ENCODE assay signal across 8 cellular contexts in the genomic region with DNA sequence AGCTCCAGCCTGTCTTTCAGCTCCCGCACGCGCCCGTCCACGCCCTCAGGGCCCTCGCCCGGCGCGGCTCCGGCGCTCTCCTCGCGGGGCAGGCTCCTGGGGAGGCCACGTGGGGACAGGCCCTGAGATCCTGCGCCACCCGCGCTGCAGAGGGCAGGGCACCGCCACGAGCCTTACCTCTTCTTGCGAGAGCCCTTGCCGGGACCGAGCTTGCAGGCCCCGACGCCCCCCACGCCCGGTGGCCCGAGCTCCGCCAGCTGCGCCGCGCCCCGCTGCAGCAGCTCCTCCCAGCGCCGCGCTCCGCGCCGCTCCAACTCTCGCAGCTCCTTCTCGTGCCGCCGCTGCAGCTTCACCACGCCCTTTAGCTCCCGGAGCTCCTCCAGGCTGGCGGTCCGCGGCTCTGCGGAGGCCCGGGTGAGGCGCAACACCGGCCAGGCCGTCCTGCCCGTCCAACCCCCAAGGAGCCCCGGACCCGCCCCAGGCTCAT. TPM values are rescaled to one million over a fixed set of nuclear protein-coding genes. Genes with fewer than 3 reads are reported as not detected.
DNase-seq lines count a peak whose midpoint lies in the region; ATAC-seq and TF ChIP-seq lines count a peak whose summit lies in the region.

No MANE protein-coding gene starts in this region.

- peak overlapping the region; percentile 20 for H3K4me3 ChIP-seq in hepatocyte
- H3K4me3 ChIP-seq in spleen: peak overlapping the region in 3 of 8 donors; percentile 16 to 50 (median 28)

- TF ChIP-seq CTCF in WTC11 (IDR thresholded peaks at IDR 0.05) (no peak), hepatocyte (IDR thresholded peaks at IDR 0.05; ENCODE audit: poor library complexity) (no peak), spleen (IDR thresholded peaks at IDR 0.05 in 8 of 11, conservative IDR thresholded peaks at IDR 0.05 in 3 of 11) (no peak)

- peaks cover 19% of the 10 kb centered on the region for H3K4me1 Mint-ChIP-seq in WTC11

- H3K27me3 ChIP-seq in hepatocyte (peaks cover 45% of the 10 kb centered on the region), spleen (replicated peaks in 1 of 7) (peaks cover 0 to 13% (median 0%) of the 10 kb centered on the region in 7 donors)

- H3K4me2 ChIP-seq in hepatocyte: peak overlapping the region; percentile 96

- intact Hi-C loops in spleen (cut with DNase I; ENCODE audit: low total_unique reads): no loop called here

- no peak for TF ChIP-seq POLR2A in spleen (IDR thresholded peaks at IDR 0.05)

- ATAC-seq in WTC11 (peak; percentile 76), GM21529 (IDR thresholded peaks at IDR 0.05; ENCODE audit: unreplicated experiment) (no peak)

- H3K9me3 Mint-ChIP-seq in WTC11: no peaks in the 10 kb centered on the region

- no peaks in the 10 kb centered on the region for H3K36me3 Mint-ChIP-seq in WTC11

- peak; percentile 67 for DNase-seq in HuH-7.5 (ENCODE audit: low spot score)
- DNase-seq in WTC11 (ENCODE audit: low spot score): peak; percentile 69
- DNase-seq in hepatocyte (ENCODE audit: low spot score): peak; percentile 85
- DNase-seq in spleen: peak; percentile 73
- DNase-seq in GF-D8 (lab: John Stamatoyannopoulos, UW): no peak
- DNase-seq in activated T-cell treated with anti-CD3 and anti-CD28 coated beads, Interleukin-2, amount 50 U/mL, for 48 hours: no peak
- DNase-seq in activated CD4-positive, alpha-beta T cell treated with anti-CD3 and anti-CD28 coated beads for 1 hour: no peak

- H3K36me3 ChIP-seq in hepatocyte (replicated peaks; ENCODE audit: insufficient read depth, low read depth) (no peaks in the 10 kb centered on the region), spleen (peaks cover 0 to 100% (median 69%) of the 10 kb centered on the region in 6 donors)

- H3K27ac Mint-ChIP-seq in WTC11: no peak overlapping the region

- H2AFZ ChIP-seq in hepatocyte: no peak overlapping the region

- H4K20me1 ChIP-seq in hepatocyte (ENCODE audit: insufficient read depth, poor library complexity, severe bottlenecking): no peaks in the 10 kb centered on the region

- peak overlapping the region; percentile 56 for H3K4me3 Mint-ChIP-seq in WTC11

- H3K27me3 Mint-ChIP-seq in WTC11 (ENCODE audit: low read depth): peaks cover 42% of the 10 kb centered on the region

- no peak overlapping the region for H3K27ac ChIP-seq in hepatocyte
- no peak overlapping the region for H3K27ac ChIP-seq in spleen

- no peaks in the 10 kb centered on the region for H3K79me2 ChIP-seq in hepatocyte

- no peaks in the 10 kb centered on the region for H3K9me2 ChIP-seq in hepatocyte (replicated peaks; ENCODE audit: insufficient read depth)

- H3K9me3 ChIP-seq in hepatocyte (ENCODE audit: low read depth): no peaks in the 10 kb centered on the region
- H3K9me3 ChIP-seq in spleen: no peaks in the 10 kb centered on the region

- peaks cover 20% of the 10 kb centered on the region for H3K4me1 ChIP-seq in hepatocyte (ENCODE audit: insufficient read depth)
- H3K4me1 ChIP-seq in spleen: peaks cover 0 to 35% (median 7%) of the 10 kb centered on the region in 6 donors

- WGBS in hepatocyte (ENCODE audit: low lambda C conversion rate, missing lambda C conversion rate): 2% methylated on average over 53 of the region's 55 CpGs
- 68 to 86% (median 74%) methylated on average over 28 to 55 of the region's 55 CpGs for WGBS in spleen, 5 donors

- POLR2A ChIA-PET in WTC11 (lab: Charles Lee): interaction anchor here (0.9 to 1.4 kb wide), 5 partner anchors 10 to 130 kb away, joined by 3 to 6 read pairs (median 5); a partner anchor contains a TSS

- CTCF ChIA-PET in WTC11 (lab: Charles Lee): interaction anchor here (0.6 to 13.0 kb wide), 25 partner anchors 8 to 255 kb away, joined by 3 to 341 read pairs (median 6); a partner anchor contains a TSS

TF ChIP-seq in WTC11, 78 proteins besides CTCF, POLR2A, EP300 and RAD21 (continues in another document):
- TF ChIP-seq, protein P1, sequence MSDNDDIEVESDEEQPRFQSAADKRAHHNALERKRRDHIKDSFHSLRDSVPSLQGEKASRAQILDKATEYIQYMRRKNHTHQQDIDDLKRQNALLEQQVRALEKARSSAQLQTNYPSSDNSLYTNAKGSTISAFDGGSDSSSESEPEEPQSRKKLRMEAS (CRISPR knock-in tag; IDR thresholded peaks at IDR 0.05): peak; percentile 90; the same call in 1 of the 2 replicates
- TF ChIP-seq, protein P2, sequence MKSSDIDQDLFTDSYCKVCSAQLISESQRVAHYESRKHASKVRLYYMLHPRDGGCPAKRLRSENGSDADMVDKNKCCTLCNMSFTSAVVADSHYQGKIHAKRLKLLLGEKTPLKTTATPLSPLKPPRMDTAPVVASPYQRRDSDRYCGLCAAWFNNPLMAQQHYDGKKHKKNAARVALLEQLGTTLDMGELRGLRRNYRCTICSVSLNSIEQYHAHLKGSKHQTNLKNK (CRISPR knock-in tag; IDR thresholded peaks at IDR 0.05): no peak
- TF ChIP-seq MYBL2 (CRISPR knock-in tag; IDR thresholded peaks at IDR 0.05) (peak; percentile 79), NR1H2 (CRISPR knock-in tag; IDR thresholded peaks at IDR 0.05) (no peak), JUN (CRISPR knock-in tag; IDR thresholded peaks at IDR 0.05) (peak; percentile 79), TCF7 (CRISPR knock-in tag; IDR thresholded peaks at IDR 0.05; ENCODE audit: low read depth) (peak; percentile 92), FOXP1 (CRISPR knock-in tag; IDR thresholded peaks at IDR 0.05; ENCODE audit: borderline replicate concordance) (peak; percentile 94)
- TF ChIP-seq, protein P3, sequence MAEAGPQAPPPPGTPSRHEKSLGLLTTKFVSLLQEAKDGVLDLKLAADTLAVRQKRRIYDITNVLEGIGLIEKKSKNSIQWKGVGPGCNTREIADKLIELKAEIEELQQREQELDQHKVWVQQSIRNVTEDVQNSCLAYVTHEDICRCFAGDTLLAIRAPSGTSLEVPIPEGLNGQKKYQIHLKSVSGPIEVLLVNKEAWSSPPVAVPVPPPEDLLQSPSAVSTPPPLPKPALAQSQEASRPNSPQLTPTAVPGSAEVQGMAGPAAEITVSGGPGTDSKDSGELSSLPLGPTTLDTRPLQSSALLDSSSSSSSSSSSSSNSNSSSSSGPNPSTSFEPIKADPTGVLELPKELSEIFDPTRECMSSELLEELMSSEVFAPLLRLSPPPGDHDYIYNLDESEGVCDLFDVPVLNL (CRISPR knock-in tag; IDR thresholded peaks at IDR 0.05; ENCODE audit: borderline replicate concordance, low read depth): peak; percentile 84
- TF ChIP-seq, protein P4, sequence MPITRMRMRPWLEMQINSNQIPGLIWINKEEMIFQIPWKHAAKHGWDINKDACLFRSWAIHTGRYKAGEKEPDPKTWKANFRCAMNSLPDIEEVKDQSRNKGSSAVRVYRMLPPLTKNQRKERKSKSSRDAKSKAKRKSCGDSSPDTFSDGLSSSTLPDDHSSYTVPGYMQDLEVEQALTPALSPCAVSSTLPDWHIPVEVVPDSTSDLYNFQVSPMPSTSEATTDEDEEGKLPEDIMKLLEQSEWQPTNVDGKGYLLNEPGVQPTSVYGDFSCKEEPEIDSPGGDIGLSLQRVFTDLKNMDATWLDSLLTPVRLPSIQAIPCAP (CRISPR knock-in tag; IDR thresholded peaks at IDR 0.05): 0 out of 2 replicates have a peak, but pooled peaks have one; percentile 93
- TF ChIP-seq, protein P5, sequence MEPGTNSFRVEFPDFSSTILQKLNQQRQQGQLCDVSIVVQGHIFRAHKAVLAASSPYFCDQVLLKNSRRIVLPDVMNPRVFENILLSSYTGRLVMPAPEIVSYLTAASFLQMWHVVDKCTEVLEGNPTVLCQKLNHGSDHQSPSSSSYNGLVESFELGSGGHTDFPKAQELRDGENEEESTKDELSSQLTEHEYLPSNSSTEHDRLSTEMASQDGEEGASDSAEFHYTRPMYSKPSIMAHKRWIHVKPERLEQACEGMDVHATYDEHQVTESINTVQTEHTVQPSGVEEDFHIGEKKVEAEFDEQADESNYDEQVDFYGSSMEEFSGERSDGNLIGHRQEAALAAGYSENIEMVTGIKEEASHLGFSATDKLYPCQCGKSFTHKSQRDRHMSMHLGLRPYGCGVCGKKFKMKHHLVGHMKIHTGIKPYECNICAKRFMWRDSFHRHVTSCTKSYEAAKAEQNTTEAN (CRISPR knock-in tag; IDR thresholded peaks at IDR 0.05): peak; percentile 97
- TF ChIP-seq, protein P6, sequence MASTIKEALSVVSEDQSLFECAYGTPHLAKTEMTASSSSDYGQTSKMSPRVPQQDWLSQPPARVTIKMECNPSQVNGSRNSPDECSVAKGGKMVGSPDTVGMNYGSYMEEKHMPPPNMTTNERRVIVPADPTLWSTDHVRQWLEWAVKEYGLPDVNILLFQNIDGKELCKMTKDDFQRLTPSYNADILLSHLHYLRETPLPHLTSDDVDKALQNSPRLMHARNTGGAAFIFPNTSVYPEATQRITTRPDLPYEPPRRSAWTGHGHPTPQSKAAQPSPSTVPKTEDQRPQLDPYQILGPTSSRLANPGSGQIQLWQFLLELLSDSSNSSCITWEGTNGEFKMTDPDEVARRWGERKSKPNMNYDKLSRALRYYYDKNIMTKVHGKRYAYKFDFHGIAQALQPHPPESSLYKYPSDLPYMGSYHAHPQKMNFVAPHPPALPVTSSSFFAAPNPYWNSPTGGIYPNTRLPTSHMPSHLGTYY (CRISPR knock-in tag; IDR thresholded peaks at IDR 0.05): no peak

RNA-seq across cellular contexts. Expression of a gene that starts 8.3 kb away (rescaled TPM):
- total RNA-seq in WTC11 (2021) (1.2 to 1.7 TPM (median 1.4 TPM) in 3 replicates), hepatocyte (0.30 TPM in 1 of 2 replicates, not detected in the other), spleen (not detected)
- polyA plus RNA-seq in hepatocyte (0.47 and 1.2 TPM in 2 replicates), spleen (not detected)

RNA-seq across cellular contexts. Expression of a gene that starts 16.6 kb away (rescaled TPM):
- total RNA-seq in WTC11 (2021) (14.2 to 18.5 TPM (median 15.2 TPM) in 3 replicates), hepatocyte (1.0 and 1.7 TPM in 2 replicates), spleen (100 to 1,000 TPM; 175 to 247 (median 189) TPM)
- polyA plus RNA-seq in hepatocyte (4.4 and 4.9 TPM in 2 replicates), spleen (100 to 1,000 TPM in 2 of 3 donors, 10 to 100 TPM in 1; 63.8 to 190 (median 168) TPM)

RNA-seq across cellular contexts. Expression of a gene that starts 32.4 kb away (rescaled TPM):
- total RNA-seq in WTC11 (2021): 28.2 to 34.2 TPM (median 30.3 TPM) in 3 replicates
- 13.7 and 14.4 TPM in 2 replicates for total RNA-seq in hepatocyte
- 17.4 and 19.5 TPM in 2 replicates for polyA plus RNA-seq in hepatocyte
- total RNA-seq in spleen: 10 to 100 TPM; 16.8 to 29.6 (median 22.9) TPM
- polyA plus RNA-seq in spleen: 10 to 100 TPM in 1 of 3 donors, 1 to 10 TPM in 2; 7.4 to 10.9 (median 9.8) TPM

RNA-seq across cellular contexts. Expression of a gene that starts 49.6 kb away (rescaled TPM):
- total RNA-seq in WTC11 (2021): 1.4 to 1.8 TPM (median 1.8 TPM) in 3 replicates
- total RNA-seq in hepatocyte: 1.8 and 4.0 TPM in 2 replicates
- polyA plus RNA-seq in hepatocyte: 5.3 and 7.6 TPM in 2 replicates
- 10 to 100 TPM in 3 of 7 donors, 1 to 10 TPM in 4; 3.5 to 19.4 (median 9.4) TPM for total RNA-seq in spleen
- 1 to 10 TPM; 2.2 to 8.0 (median 3.1) TPM for polyA plus RNA-seq in spleen

RNA-seq across cellular contexts. Expression of a gene that starts 52.3 kb away (rescaled TPM):
- total RNA-seq in WTC11 (2021) (8.7 to 11.7 TPM (median 9.6 TPM) in 3 replicates), hepatocyte (2.6 and 6.1 TPM in 2 replicates), spleen (1 to 10 TPM; 1.5 to 5.4 (median 2.0) TPM)
- polyA plus RNA-seq in hepatocyte (2.7 and 8.2 TPM in 2 replicates), spleen (under 1 TPM; 0.24 to 0.46 (median 0.38) TPM)

Comparison
In these comparisons a context has a peak if more than half of its experiments do, and no peak if none do; other contexts are left out.
1. DNase-seq: peak in HuH-7.5 (single experiment), WTC11 (single experiment), hepatocyte (single experiment) and spleen (single experiment); none in GF-D8 (single experiment), activated T-cell treated with anti-CD3 and anti-CD28 coated beads, Interleukin-2, amount 50 U/mL, for 48 hours (0 of 2) and activated CD4-positive, alpha-beta T cell treated with anti-CD3 and anti-CD28 coated beads for 1 hour (single experiment).